ENCODE assay signal across 11 cellular contexts in the genomic region with DNA sequence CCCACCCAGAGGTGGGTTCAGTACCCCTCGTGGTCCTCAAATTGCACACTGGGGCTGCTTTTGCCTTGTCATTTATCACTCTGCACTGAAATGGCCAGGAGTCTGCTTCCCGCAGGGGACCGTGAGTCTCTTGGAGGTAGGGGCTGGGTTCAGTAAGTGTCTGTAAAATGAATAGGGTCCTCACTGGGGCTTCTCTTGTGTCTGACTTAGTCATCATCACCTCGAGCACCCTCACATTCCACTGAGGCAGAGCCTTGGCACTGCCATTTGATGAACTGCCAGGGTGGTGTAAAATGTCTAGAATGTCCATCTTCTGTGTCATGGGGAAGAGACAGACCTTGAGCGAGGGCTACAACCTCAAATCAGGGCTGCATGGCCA.
DNase-seq lines count a peak whose midpoint lies in the region; ATAC-seq and TF ChIP-seq lines count a peak whose summit lies in the region.
"Had no signal": no experiment of that assay in that cellular context is flagged by ENCODE, and none has a peak within 500 bp of the region (broad histone marks: within the 10 kb centered on the region; RNA-seq: fewer than 3 reads in every experiment).

No MANE protein-coding gene starts in this region.

- no peak for DNase-seq in heart left ventricle
- DNase-seq in left ventricle myocardium superior = no peak
- no peak for DNase-seq in coronary artery (ENCODE audit: low spot score)
- no peak for DNase-seq in osteoblast (ENCODE audit: insufficient read length, low spot score, missing footprints)
- DNase-seq in upper lobe of right lung = no peak
- no peak for DNase-seq in NCI-H2227 (lab: John Stamatoyannopoulos, UW; ENCODE audit: unreplicated experiment)
- no peak for DNase-seq in NCI-H526 (lab: John Stamatoyannopoulos, UW)
- DNase-seq: activated CD4-positive, alpha-beta T cell treated with anti-CD3 and anti-CD28 coated beads for 48 hours; brain microvascular endothelial cell; OCI-M1 had no signal

- no peak overlapping the region for H2AFZ ChIP-seq in osteoblast (ENCODE audit: low read length)

- ATAC-seq in heart left ventricle (no peak), left ventricle myocardium superior (no peak), upper lobe of right lung (no peak), HG03457 (IDR thresholded peaks at IDR 0.05; ENCODE audit: unreplicated experiment) (no peak)

- H3K79me2 ChIP-seq in osteoblast (ENCODE audit: insufficient read depth, low read length) = no peaks in the 10 kb centered on the region

- no peak overlapping the region for H3K4me2 ChIP-seq in osteoblast (ENCODE audit: insufficient read depth, low read length)

- H3K27ac ChIP-seq in heart left ventricle (peak overlapping the region in 7 of 12 donors; percentile 31 to 95 (median 86)), coronary artery (peak overlapping the region; percentile 83 to 98), osteoblast (ENCODE audit: low read depth, low read length) (peak overlapping the region; percentile 61), upper lobe of right lung (peak overlapping the region; percentile 95)
- H3K27ac ChIP-seq: brain microvascular endothelial cell had no signal

- H3K4me1 ChIP-seq in heart left ventricle (peaks cover 17 to 66% (median 49%) of the 10 kb centered on the region in 12 donors), osteoblast (ENCODE audit: insufficient read depth, low read length) (peaks cover 77% of the 10 kb centered on the region), upper lobe of right lung (peaks cover 73% of the 10 kb centered on the region)

- peaks cover 0 to 12% (median 0%) of the 10 kb centered on the region in 9 donors for H3K27me3 ChIP-seq in heart left ventricle
- no peaks in the 10 kb centered on the region for H3K27me3 ChIP-seq in osteoblast (ENCODE audit: insufficient read depth, low read length)
- no peaks in the 10 kb centered on the region for H3K27me3 ChIP-seq in upper lobe of right lung
- H3K27me3 ChIP-seq: brain microvascular endothelial cell had no signal

- no peak overlapping the region for H3K4me3 ChIP-seq in heart left ventricle
- H3K4me3 ChIP-seq in coronary artery = no peak overlapping the region
- no peak overlapping the region for H3K4me3 ChIP-seq in osteoblast (ENCODE audit: insufficient read depth, low read length)
- no peak overlapping the region for H3K4me3 ChIP-seq in upper lobe of right lung

- TF ChIP-seq CTCF in heart left ventricle (IDR thresholded peaks at IDR 0.05) (no peak), coronary artery (IDR thresholded peaks at IDR 0.05) (no peak), osteoblast (IDR thresholded peaks at IDR 0.05; ENCODE audit: extremely low read depth, low read depth, low read length) (no peak), upper lobe of right lung (IDR thresholded peaks at IDR 0.05) (no peak)

- no peaks in the 10 kb centered on the region for H4K20me1 ChIP-seq in osteoblast (ENCODE audit: insufficient read depth, low read length)

- WGBS in heart left ventricle, 4 donors = 70 to 81% (median 79%) methylated on average over 5 of the region's 5 CpGs

- no peaks in the 10 kb centered on the region for H3K9me3 ChIP-seq in heart left ventricle
- no peaks in the 10 kb centered on the region for H3K9me3 ChIP-seq in osteoblast (ENCODE audit: low read depth, low read length)
- H3K9me3 ChIP-seq in upper lobe of right lung = no peaks in the 10 kb centered on the region

- intact Hi-C loops in heart left ventricle (cut with DNase I) (loop anchor here in 7 of 10 donors (1.0 to 10.0 kb wide), 7 partner anchors 46 to 453 kb away; a partner anchor contains a TSS), left ventricle myocardium superior (cut with micrococcal nuclease) (loop anchor here (2.0 kb wide), 1 partner anchor 67 kb away; no protein-coding TSS in a partner anchor), upper lobe of right lung (cut with DNase I) (loop anchor here (5.0 kb wide), 2 partner anchors 61 to 161 kb away; a partner anchor contains a TSS)

- H3K36me3 ChIP-seq in heart left ventricle = no peaks in the 10 kb centered on the region
- no peaks in the 10 kb centered on the region for H3K36me3 ChIP-seq in osteoblast (ENCODE audit: insufficient read depth, low read length)
- no peaks in the 10 kb centered on the region for H3K36me3 ChIP-seq in upper lobe of right lung
- H3K36me3 ChIP-seq: brain microvascular endothelial cell had no signal

- no peak for TF ChIP-seq POLR2A in heart left ventricle (IDR thresholded peaks at IDR 0.05)
